21 cellular contexts compared by ENCODE assay signal in the genomic region with DNA sequence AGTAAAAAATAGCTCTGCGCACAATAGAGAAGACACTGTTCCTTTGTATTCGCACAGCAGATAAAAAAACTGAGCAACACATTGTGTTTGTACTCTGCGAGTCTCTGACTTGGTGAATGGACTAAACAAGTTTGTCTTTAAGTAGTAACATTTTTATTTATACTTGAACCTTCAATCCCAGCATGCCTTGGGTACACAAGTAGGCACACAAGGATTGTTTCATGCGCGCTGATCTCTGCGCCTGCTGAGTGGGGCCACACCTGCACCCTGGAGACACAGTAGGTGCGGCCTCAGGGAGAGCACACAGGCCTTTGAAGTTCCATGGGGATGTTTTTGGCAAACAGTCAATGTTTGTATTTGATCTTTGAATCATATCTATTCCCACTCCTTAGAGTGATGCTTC.
DNase-seq lines count a peak whose midpoint lies in the region; ATAC-seq and TF ChIP-seq lines count a peak whose summit lies in the region.
"Had no signal": no experiment of that assay in that cellular context is flagged by ENCODE, and none has a peak within 500 bp of the region (broad histone marks: within the 10 kb centered on the region; RNA-seq: fewer than 3 reads in every experiment).

No MANE protein-coding gene starts in this region.

- intact Hi-C loops in breast epithelium (cut with DNase I; ENCODE audit: low total_unique reads) = loop anchor here (10.0 kb wide), 1 partner anchor 457 kb away; no protein-coding TSS in a partner anchor
- intact Hi-C loops in heart right ventricle (cut with DNase I) = no loop called here
- intact Hi-C loops in activated T-helper 2 cell treated with anti-CD3 and anti-CD28 coated beads, Interferon-gamma antibody, Interleukin-2, Interleukin-4, amounts not matched to agents 10 μg/mL and 5 μg/mL and 100 μg/mL, durations not matched to agents 14 hours and 24 hours and 36 hours (cut with micrococcal nuclease) = no loop called here

- DNase-seq in LoVo (ENCODE audit: low spot score) (peak; percentile 53), breast epithelium (ENCODE audit: low spot score in 2 of 2) (no peak), osteocyte (ENCODE audit: extremely low spot score, unreplicated experiment) (no peak), NCI-H1930 (lab: John Stamatoyannopoulos, UW) (no peak), heart right ventricle (no peak)
- DNase-seq in activated T-helper 2 cell treated with anti-CD3 and anti-CD28 coated beads, Interferon-gamma antibody, Interleukin-2, Interleukin-4, amounts not matched to agents 10 μg/mL and 5 μg/mL and 100 μg/mL, durations not matched to agents 14 hours and 24 hours and 36 hours (ENCODE audit: low spot score) = no peak
- no peak for DNase-seq in effector CD4-positive, alpha-beta T cell
- DNase-seq: activated CD4-positive, alpha-beta T cell treated with anti-CD3 and anti-CD28 coated beads, Interleukin-2, amount 50 U/mL, for 4 hours; activated T-cell treated with anti-CD3 and anti-CD28 coated beads, Interleukin-2, amount 50 U/mL, for 4 hours; gastrocnemius medialis; left ventricle myocardium inferior; NCI-H1436 treated with DMSO at 0.1 percent for 48 hours; NCI-H526 treated with DMSO at 0.1 percent for 48 hours; stimulated activated CD4-positive, alpha-beta T cell treated with anti-CD3 and anti-CD28 coated beads, Interleukin-15, amount 100 ng/mL, for 24 hours had no signal

- TF ChIP-seq POLR2A in breast epithelium (IDR thresholded peaks at IDR 0.05) = no peak

- no peaks in the 10 kb centered on the region for H3K79me2 ChIP-seq in ACC112 (ENCODE audit: control insufficient read depth, insufficient read depth, low read length, unreplicated experiment)

- H3K9me3 ChIP-seq in breast epithelium (no peaks in the 10 kb centered on the region), heart right ventricle (no peaks in the 10 kb centered on the region)
- H3K9me3 ChIP-seq: Caco-2, gastrocnemius medialis, left ventricle myocardium inferior had no signal

- no peak for ATAC-seq in heart right ventricle
- ATAC-seq: activated T-cell treated with anti-CD3 and anti-CD28 coated beads, Interleukin-2, amount 50 U/mL, for 4 hours; GM12878; Panc1 had no signal

- no peaks in the 10 kb centered on the region for H3K9me3 Mint-ChIP-seq in osteocyte (ENCODE audit: unreplicated experiment)
- H3K9me3 Mint-ChIP-seq in activated T-helper 2 cell treated with anti-CD3 and anti-CD28 coated beads, Interferon-gamma antibody, Interleukin-2, Interleukin-4, amounts not matched to agents 10 μg/mL and 5 μg/mL and 100 μg/mL, durations not matched to agents 14 hours and 24 hours and 36 hours = no peaks in the 10 kb centered on the region
- H3K9me3 Mint-ChIP-seq: activated T-cell treated with anti-CD3 and anti-CD28 coated beads, Interleukin-2, amount 50 U/mL, for 4 hours; central memory CD8-positive, alpha-beta T cell; stimulated activated naive CD8-positive, alpha-beta T cell treated with anti-CD3 and anti-CD28 coated beads, Interleukin-15, Interleukin-2, amounts not matched to agents 100 ng/mL and 50 ng/mL, for 24 hours had no signal

- peak overlapping the region; percentile 72 for H2AFZ ChIP-seq in ACC112 (ENCODE audit: low read length, unreplicated experiment)

- H3K4me1 ChIP-seq in ACC112 (ENCODE audit: control insufficient read depth, insufficient read depth, low read length, unreplicated experiment) = peaks cover 21% of the 10 kb centered on the region
- no peaks in the 10 kb centered on the region for H3K4me1 ChIP-seq in breast epithelium
- H3K4me1 ChIP-seq in heart right ventricle = no peaks in the 10 kb centered on the region
- H3K4me1 ChIP-seq: gastrocnemius medialis, left ventricle myocardium inferior had no signal

- H3K4me3 Mint-ChIP-seq in osteocyte (ENCODE audit: unreplicated experiment) = no peak overlapping the region
- H3K4me3 Mint-ChIP-seq in activated T-helper 2 cell treated with anti-CD3 and anti-CD28 coated beads, Interferon-gamma antibody, Interleukin-2, Interleukin-4, amounts not matched to agents 10 μg/mL and 5 μg/mL and 100 μg/mL, durations not matched to agents 14 hours and 24 hours and 36 hours (ENCODE audit: low read depth) = no peak overlapping the region
- H3K4me3 Mint-ChIP-seq: activated T-cell treated with anti-CD3 and anti-CD28 coated beads, Interleukin-2, amount 50 U/mL, for 4 hours; central memory CD8-positive, alpha-beta T cell; stimulated activated naive CD8-positive, alpha-beta T cell treated with anti-CD3 and anti-CD28 coated beads, Interleukin-15, Interleukin-2, amounts not matched to agents 100 ng/mL and 50 ng/mL, for 24 hours had no signal

- H3K4me3 ChIP-seq in ACC112 (ENCODE audit: low read depth, low read length) (no peak overlapping the region), breast epithelium (no peak overlapping the region), heart right ventricle (no peak overlapping the region)
- H3K4me3 ChIP-seq: gastrocnemius medialis, GM12878, left ventricle myocardium inferior had no signal

- no peaks in the 10 kb centered on the region for H3K27me3 Mint-ChIP-seq in osteocyte (ENCODE audit: unreplicated experiment)
- no peaks in the 10 kb centered on the region for H3K27me3 Mint-ChIP-seq in activated T-helper 2 cell treated with anti-CD3 and anti-CD28 coated beads, Interferon-gamma antibody, Interleukin-2, Interleukin-4, amounts not matched to agents 10 μg/mL and 5 μg/mL and 100 μg/mL, durations not matched to agents 14 hours and 24 hours and 36 hours (ENCODE audit: low read depth)
- H3K27me3 Mint-ChIP-seq: central memory CD8-positive, alpha-beta T cell; stimulated activated naive CD8-positive, alpha-beta T cell treated with anti-CD3 and anti-CD28 coated beads, Interleukin-15, Interleukin-2, amounts not matched to agents 100 ng/mL and 50 ng/mL, for 24 hours had no signal

- H3K36me3 Mint-ChIP-seq in osteocyte (ENCODE audit: unreplicated experiment) = no peaks in the 10 kb centered on the region
- no peaks in the 10 kb centered on the region for H3K36me3 Mint-ChIP-seq in activated T-helper 2 cell treated with anti-CD3 and anti-CD28 coated beads, Interferon-gamma antibody, Interleukin-2, Interleukin-4, amounts not matched to agents 10 μg/mL and 5 μg/mL and 100 μg/mL, durations not matched to agents 14 hours and 24 hours and 36 hours (ENCODE audit: low read depth)

- H3K36me3 ChIP-seq in ACC112 (ENCODE audit: insufficient read depth, low read length) (no peaks in the 10 kb centered on the region), breast epithelium (no peaks in the 10 kb centered on the region), heart right ventricle (no peaks in the 10 kb centered on the region)
- H3K36me3 ChIP-seq: gastrocnemius medialis, left ventricle myocardium inferior had no signal

- H3K4me1 Mint-ChIP-seq in osteocyte (ENCODE audit: unreplicated experiment) = peaks cover 22% of the 10 kb centered on the region
- H3K4me1 Mint-ChIP-seq in activated T-helper 2 cell treated with anti-CD3 and anti-CD28 coated beads, Interferon-gamma antibody, Interleukin-2, Interleukin-4, amounts not matched to agents 10 μg/mL and 5 μg/mL and 100 μg/mL, durations not matched to agents 14 hours and 24 hours and 36 hours (ENCODE audit: low read depth) = no peaks in the 10 kb centered on the region
- H3K4me1 Mint-ChIP-seq: central memory CD8-positive, alpha-beta T cell had no signal

- H3K27me3 ChIP-seq in ACC112 (ENCODE audit: insufficient read depth, low read length) = no peaks in the 10 kb centered on the region
- H3K27me3 ChIP-seq in breast epithelium = no peaks in the 10 kb centered on the region
- H3K27me3 ChIP-seq in heart right ventricle = no peaks in the 10 kb centered on the region
- H3K27me3 ChIP-seq: gastrocnemius medialis had no signal

- H3K27ac Mint-ChIP-seq in osteocyte (ENCODE audit: unreplicated experiment) = peak overlapping the region; percentile 87
- H3K27ac Mint-ChIP-seq in activated T-helper 2 cell treated with anti-CD3 and anti-CD28 coated beads, Interferon-gamma antibody, Interleukin-2, Interleukin-4, amounts not matched to agents 10 μg/mL and 5 μg/mL and 100 μg/mL, durations not matched to agents 14 hours and 24 hours and 36 hours = no peak overlapping the region
- H3K27ac Mint-ChIP-seq: stimulated activated naive CD8-positive, alpha-beta T cell treated with anti-CD3 and anti-CD28 coated beads, Interleukin-15, Interleukin-2, amounts not matched to agents 100 ng/mL and 50 ng/mL, for 24 hours had no signal

- 85 to 88% methylated on average over 7 of the region's 7 CpGs for WGBS in heart right ventricle, 2 donors

- no peak for TF ChIP-seq CTCF in breast epithelium (IDR thresholded peaks at IDR 0.05)
- TF ChIP-seq CTCF in osteocyte (IDR thresholded peaks at IDR 0.05) = no peak
- TF ChIP-seq CTCF in heart right ventricle (IDR thresholded peaks at IDR 0.05) = no peak

- H3K27ac ChIP-seq in ACC112 (ENCODE audit: low read depth, low read length) (no peak overlapping the region), breast epithelium (peak overlapping the region; percentile 74 to 83), heart right ventricle (no peak overlapping the region)
- H3K27ac ChIP-seq: gastrocnemius medialis, KMS-11, left ventricle myocardium inferior had no signal

Comparison
In these comparisons a context has a peak if more than half of its experiments do, and no peak if none do; other contexts are left out.
1. H3K27ac ChIP-seq: peak in breast epithelium (2 of 2); none in ACC112 (single experiment) and heart right ventricle (0 of 10).